Comparison of ENCODE assay signal across 9 cellular contexts in genomic region chr16:56625943-56626654, GRCh38. TPM values are rescaled to one million over a fixed set of nuclear protein-coding genes. Genes with fewer than 3 reads are reported as not detected.
DNase-seq lines count a peak whose midpoint lies in the region; ATAC-seq and TF ChIP-seq lines count a peak whose summit lies in the region.
"Had no signal": no experiment of that assay in that cellular context is flagged by ENCODE, and none has a peak within 500 bp of the region (broad histone marks: within the 10 kb centered on the region; RNA-seq: fewer than 3 reads in every experiment).

No MANE protein-coding gene starts in this region.

- TF ChIP-seq CTCF in VCaP (conservative IDR thresholded peaks at IDR 0.05) (no peak), gastroesophageal sphincter (IDR thresholded peaks at IDR 0.05) (no peak)

- no peaks in the 10 kb centered on the region for H3K36me3 ChIP-seq in gastroesophageal sphincter

- peak overlapping the region; percentile 46 to 68 for H3K4me3 ChIP-seq in gastroesophageal sphincter
- H3K4me3 ChIP-seq: SK-N-MC had no signal

- WGBS in gastroesophageal sphincter (ENCODE audit: low coverage in 1 of 2), 2 donors, result 32% methylated on average over 7 of the region's 16 CpGs; no CpG with 5 or more reads in 1 of the 2 donors

- TF ChIP-seq POLR2A in gastroesophageal sphincter (IDR thresholded peaks at IDR 0.05), result no peak

- peaks cover 0 to 39% (median 3%) of the 10 kb centered on the region in 3 donors for H3K4me1 ChIP-seq in gastroesophageal sphincter

- ATAC-seq in gastroesophageal sphincter (peak; percentile 78), GM19328 (IDR thresholded peaks at IDR 0.05; ENCODE audit: unreplicated experiment) (no peak)

- no peaks in the 10 kb centered on the region for H3K27me3 ChIP-seq in gastroesophageal sphincter

- no peak for TF ChIP-seq EP300 in gastroesophageal sphincter (IDR thresholded peaks at IDR 0.05)

- H3K27ac ChIP-seq in VCaP, result peak overlapping the region; percentile 70
- peak overlapping the region; percentile 58 to 95 (median 92) for H3K27ac ChIP-seq in gastroesophageal sphincter
- H3K27ac ChIP-seq: SK-N-MC had no signal

- no peaks in the 10 kb centered on the region for H3K9me3 ChIP-seq in gastroesophageal sphincter

- DNase-seq in HCEC 1CT (peak; percentile 81), posterior vena cava (ENCODE audit: low spot score) (peak; percentile 94), T-helper 9 cell (no peak), GM19238 (ENCODE audit: insufficient read length, low spot score) (no peak)
- no peak for DNase-seq in stimulated activated CD4-positive, alpha-beta T cell treated with anti-CD3 and anti-CD28 coated beads, Interleukin-2, amount 100 ng/mL, for 48 hours

- intact Hi-C loops in posterior vena cava (cut with DNase I), result no loop called here

RNA-seq across cellular contexts. Expression of gene MT1E, which starts 0.5 kb away (rescaled TPM):
- total RNA-seq in gastroesophageal sphincter (100 to 1,000 TPM; 101 to 194 (median 144) TPM), posterior vena cava (100 to 1,000 TPM; 240 to 379 TPM)

RNA-seq across cellular contexts. Expression of gene MT1M, which starts 6.4 kb away (rescaled TPM):
- total RNA-seq in gastroesophageal sphincter (10 to 100 TPM in 2 of 4 donors, 1 to 10 TPM in 2; 2.6 to 36.9 (median 6.9) TPM), posterior vena cava (100 to 1,000 TPM in 1 of 2 donors, 10 to 100 TPM in 1; 82.2 to 146 TPM)

RNA-seq across cellular contexts. Expression of gene MT1A, which starts 12.4 kb away (rescaled TPM):
- 100 to 1,000 TPM in 1 of 4 donors, 10 to 100 TPM in 1, 1 to 10 TPM in 1, not detected in 1; 9.9 to 171 (median 25.5) TPM for total RNA-seq in gastroesophageal sphincter
- 100 to 1,000 TPM in 1 of 2 donors, 10 to 100 TPM in 1; 52.7 to 104 TPM for total RNA-seq in posterior vena cava

RNA-seq across cellular contexts. Expression of gene MT2A, which starts 17.7 kb away (rescaled TPM):
- total RNA-seq in gastroesophageal sphincter (100 to 1,000 TPM in 2 of 4 donors, 10 to 100 TPM in 2; 27.2 to 216 (median 119) TPM), posterior vena cava (1,000 to 10,000 TPM in 1 of 2 donors, 100 to 1,000 TPM in 1; 643 to 1,788 TPM)

RNA-seq across cellular contexts. Expression of gene MT1B, which starts 25.6 kb away (rescaled TPM):
- total RNA-seq in gastroesophageal sphincter (not detected), posterior vena cava (not detected)

Comparison
In these comparisons a context has a peak if more than half of its experiments do, and no peak if none do; other contexts are left out.
1. DNase-seq: peak in HCEC 1CT (single experiment) and posterior vena cava (single experiment); none in T-helper 9 cell (single experiment), stimulated activated CD4-positive, alpha-beta T cell treated with anti-CD3 and anti-CD28 coated beads, Interleukin-2, amount 100 ng/mL, for 48 hours (0 of 2) and GM19238 (single experiment).